ENCODE assay signal across 27 cellular contexts in the genomic region with DNA sequence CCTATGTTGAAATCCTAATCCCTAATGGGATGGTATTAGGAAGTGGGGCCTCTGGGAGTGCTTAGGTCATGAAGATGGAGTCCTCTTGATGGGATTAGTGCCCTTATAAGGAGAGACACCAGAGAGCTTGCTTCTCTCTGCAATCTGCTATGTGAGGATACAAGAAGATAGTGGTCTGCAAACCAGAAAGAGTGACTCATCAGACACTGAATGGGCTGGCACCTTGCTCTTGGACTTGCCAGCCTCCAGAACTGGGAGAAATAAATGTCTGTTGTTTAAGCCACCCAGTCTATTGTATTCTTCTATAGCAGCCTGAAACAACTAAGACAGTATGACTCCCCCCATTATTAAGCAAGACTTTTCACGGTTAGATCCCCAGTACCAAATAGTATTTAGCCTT. TPM values are rescaled to one million over a fixed set of nuclear protein-coding genes. Genes with fewer than 3 reads are reported as not detected.
DNase-seq lines count a peak whose midpoint lies in the region; ATAC-seq, FAIRE-seq and TF ChIP-seq lines count a peak whose summit lies in the region.
"Had no signal": no experiment of that assay in that cellular context is flagged by ENCODE, and none has a peak within 500 bp of the region (broad histone marks: within the 10 kb centered on the region; RNA-seq: fewer than 3 reads in every experiment).

No MANE protein-coding gene starts in this region.

- intact Hi-C loops in HepG2 (cut with micrococcal nuclease; ENCODE audit: unreplicated experiment) (no loop called here), right lobe of liver (cut with DNase I) (no loop called here), kidney (cut with DNase I) (no loop called here)

- no peak overlapping the region for H3K27ac ChIP-seq in HepG2 (ENCODE audit: extremely low read length, insufficient read depth, low read length)
- H3K27ac ChIP-seq in right lobe of liver = no peak overlapping the region
- peak overlapping the region; percentile 33 to 54 for H3K27ac ChIP-seq in kidney (ENCODE audit: low read depth in 2 of 2, low read length in 2 of 2)
- H3K27ac ChIP-seq in neural progenitor cell = no peak overlapping the region
- H3K27ac ChIP-seq: 22Rv1 had no signal

- no peak overlapping the region for H3K9ac ChIP-seq in HepG2 (ENCODE audit: insufficient read depth, low read depth, low read length)
- no peak overlapping the region for H3K9ac ChIP-seq in kidney (ENCODE audit: low read length in 2 of 2)
- no peak overlapping the region for H3K9ac ChIP-seq in neural progenitor cell
- H3K9ac ChIP-seq: BLaER1 treated with 17β-estradiol and CSF1 and Interleukin-3, amounts not matched to agents 10 nM and 100 nM had no signal

- no peaks in the 10 kb centered on the region for H3K36me3 Mint-ChIP-seq in neural progenitor cell
- no peaks in the 10 kb centered on the region for H3K36me3 Mint-ChIP-seq in activated naive CD8-positive, alpha-beta T cell treated with anti-CD3 and anti-CD28 coated beads for 36 hours
- H3K36me3 Mint-ChIP-seq: CD14-positive monocyte; CD8-positive, alpha-beta memory T cell had no signal

- CTCF ChIA-PET in HepG2 (lab: Yijun Ruan, JAX; ENCODE audit: low intra/inter-chr PET ratio, low total read pairs) = no interaction called here

- DNase-seq in DMS53 (lab: John Stamatoyannopoulos, UW) (peak; percentile 31), DMS53 treated with DMSO at 0.1 percent for 48 hours (lab: John Stamatoyannopoulos, UW; ENCODE audit: unreplicated experiment) (no peak), HepG2 (ENCODE audit: low spot score) (peak; percentile 28), right lobe of liver (no peak), kidney (no peak), neural progenitor cell (ENCODE audit: low spot score) (no peak)
- no peak for DNase-seq in activated naive CD8-positive, alpha-beta T cell treated with anti-CD3 and anti-CD28 coated beads for 36 hours
- DNase-seq: ACHN; BE2C; CD4-positive, alpha-beta T cell; CD8-positive, alpha-beta memory T cell; DMS 273 treated with DMSO at 0.1 percent for 48 hours; DND-41; EL; GDM1; H9 had no signal

- no peaks in the 10 kb centered on the region for H3K79me2 ChIP-seq in HepG2 (ENCODE audit: insufficient read depth, low read length)
- H3K79me2 ChIP-seq in neural progenitor cell (ENCODE audit: low read depth) = no peaks in the 10 kb centered on the region

- H3K27me3 ChIP-seq in HepG2 (ENCODE audit: control insufficient read depth in 1 of 2, insufficient read depth in 2 of 2, low read length in 2 of 2) (no peaks in the 10 kb centered on the region), right lobe of liver (no peaks in the 10 kb centered on the region), neural progenitor cell (no peaks in the 10 kb centered on the region)
- H3K27me3 ChIP-seq: BE2C; BLaER1 treated with 17β-estradiol and CSF1 and Interleukin-3, amounts not matched to agents 10 nM and 100 nM had no signal

- POLR2A ChIA-PET in HepG2 (lab: Yijun Ruan, JAX) = interaction anchor here (1.7 to 2.5 kb wide), 5 partner anchors 11 to 68 kb away, joined by 6 to 21 read pairs (median 8); partner anchors contain the start of genes C8A and C8B

- H3K27ac Mint-ChIP-seq in neural progenitor cell = peak overlapping the region; percentile 50
- no peak overlapping the region for H3K27ac Mint-ChIP-seq in activated naive CD8-positive, alpha-beta T cell treated with anti-CD3 and anti-CD28 coated beads for 36 hours
- H3K27ac Mint-ChIP-seq: CD14-positive monocyte; CD4-positive, alpha-beta T cell; CD8-positive, alpha-beta memory T cell; GM23338; H9 had no signal

- peaks cover 71% of the 10 kb centered on the region for H3K4me1 ChIP-seq in HepG2 (ENCODE audit: insufficient read depth, low read length)
- peaks cover 0 to 47% (median 15%) of the 10 kb centered on the region in 4 donors for H3K4me1 ChIP-seq in right lobe of liver
- peaks cover 13 to 40% of the 10 kb centered on the region in 2 donors for H3K4me1 ChIP-seq in kidney (ENCODE audit: control insufficient read depth in 1 of 2, insufficient read depth in 1 of 2, low read depth in 1 of 2, low read length in 2 of 2)
- H3K4me1 ChIP-seq in neural progenitor cell = peaks cover 29% of the 10 kb centered on the region
- H3K4me1 ChIP-seq: BE2C had no signal

- H3K4me3 ChIP-seq in HepG2 (replicated peaks in 1 of 3; ENCODE audit: insufficient read depth in 1 of 3, low read depth in 2 of 3, low read length in 3 of 3) (no peak overlapping the region), right lobe of liver (no peak overlapping the region), kidney (ENCODE audit: low read length in 2 of 2) (no peak overlapping the region), neural progenitor cell (no peak overlapping the region)
- H3K4me3 ChIP-seq: BLaER1 treated with 17β-estradiol and CSF1 and Interleukin-3, amounts not matched to agents 10 nM and 100 nM; GM12878; GM23338 had no signal

- no peaks in the 10 kb centered on the region for H3K9me3 Mint-ChIP-seq in neural progenitor cell
- no peaks in the 10 kb centered on the region for H3K9me3 Mint-ChIP-seq in activated naive CD8-positive, alpha-beta T cell treated with anti-CD3 and anti-CD28 coated beads for 36 hours
- H3K9me3 Mint-ChIP-seq: CD4-positive, alpha-beta T cell; CD8-positive, alpha-beta memory T cell; GM23338; H9 had no signal

- peaks cover 29% of the 10 kb centered on the region for H3K4me1 Mint-ChIP-seq in neural progenitor cell
- H3K4me1 Mint-ChIP-seq in activated naive CD8-positive, alpha-beta T cell treated with anti-CD3 and anti-CD28 coated beads for 36 hours = no peaks in the 10 kb centered on the region
- H3K4me1 Mint-ChIP-seq: CD14-positive monocyte; CD8-positive, alpha-beta memory T cell had no signal

- BruUV-seq in HepG2 (replicated peaks; lab: Mats Ljungman, UMichigan) = no TSS peak

- no peak for TF ChIP-seq CTCF in HepG2 (CRISPR knock-in tag; IDR thresholded peaks at IDR 0.05)
- TF ChIP-seq CTCF in right lobe of liver (IDR thresholded peaks at IDR 0.05) = no peak
- no peak for TF ChIP-seq CTCF in kidney (IDR thresholded peaks at IDR 0.05; ENCODE audit: borderline replicate concordance, extremely low read depth, insufficient read depth)
- TF ChIP-seq CTCF in neural progenitor cell (IDR thresholded peaks at IDR 0.05) = no peak

- no peak for ATAC-seq in HepG2
- no peak for ATAC-seq in right lobe of liver
- ATAC-seq in HG03196 (IDR thresholded peaks at IDR 0.05; ENCODE audit: unreplicated experiment) = no peak
- ATAC-seq: GM23338, HCT116 had no signal

- H3K4me2 ChIP-seq in HepG2 (ENCODE audit: low read depth, low read length) = no peak overlapping the region
- no peak overlapping the region for H3K4me2 ChIP-seq in neural progenitor cell
- H3K4me2 ChIP-seq: BLaER1 treated with 17β-estradiol and CSF1 and Interleukin-3, amounts not matched to agents 10 nM and 100 nM; GM23338 had no signal

- no peak overlapping the region for H2AFZ ChIP-seq in HepG2 (ENCODE audit: low read length)
- no peak overlapping the region for H2AFZ ChIP-seq in neural progenitor cell (replicated peaks)
- H2AFZ ChIP-seq: GM23338 had no signal

- no peaks in the 10 kb centered on the region for H4K20me1 ChIP-seq in HepG2 (ENCODE audit: insufficient read depth, low read length)
- no peaks in the 10 kb centered on the region for H4K20me1 ChIP-seq in neural progenitor cell (ENCODE audit: low read depth)
- H4K20me1 ChIP-seq: BLaER1 treated with 17β-estradiol and CSF1 and Interleukin-3, amounts not matched to agents 10 nM and 100 nM had no signal

- TF ChIP-seq RAD21 in HepG2 (CRISPR knock-in tag; IDR thresholded peaks at IDR 0.05) = no peak

- peaks cover 8% of the 10 kb centered on the region for H3F3A ChIP-seq in neural progenitor cell (ENCODE audit: low read depth)

- TF ChIP-seq POLR2A in HepG2 (IDR thresholded peaks at IDR 0.05; ENCODE audit: insufficient read depth in 1 of 2, low read depth in 2 of 2, low read length in 2 of 2) = no peak
- TF ChIP-seq POLR2A in right lobe of liver (IDR thresholded peaks at IDR 0.05) = no peak

- peaks cover 8% of the 10 kb centered on the region for H3K27me3 Mint-ChIP-seq in neural progenitor cell (ENCODE audit: insufficient read depth, low read depth)
- H3K27me3 Mint-ChIP-seq in activated naive CD8-positive, alpha-beta T cell treated with anti-CD3 and anti-CD28 coated beads for 36 hours = no peaks in the 10 kb centered on the region

- H3K36me3 ChIP-seq in HepG2 (replicated peaks in 1 of 2; ENCODE audit: control insufficient read depth in 1 of 2, insufficient read depth in 2 of 2, low read length in 2 of 2) (no peaks in the 10 kb centered on the region), right lobe of liver (no peaks in the 10 kb centered on the region), kidney (ENCODE audit: control insufficient read depth in 1 of 2, insufficient read depth in 2 of 2, low read length in 2 of 2) (no peaks in the 10 kb centered on the region), neural progenitor cell (no peaks in the 10 kb centered on the region)
- H3K36me3 ChIP-seq: BE2C; BLaER1 treated with 17β-estradiol and CSF1 and Interleukin-3, amounts not matched to agents 10 nM and 100 nM had no signal

- WGBS in HepG2 (ENCODE audit: low lambda C conversion rate) = 91% methylated on average over 1 of the region's 1 CpG
- 100% methylated on average over 1 of the region's 1 CpG for WGBS in right lobe of liver (ENCODE audit: insufficient coverage, low coverage, low lambda C conversion rate, missing lambda C conversion rate)

- in situ Hi-C loops in HepG2 (cut with HindIII; ENCODE audit: extremely low pct_ligation_motif_present, low pct_unique_long_range_greater_than_20kb) = no loop called here

- H3K4me3 Mint-ChIP-seq in neural progenitor cell = peak overlapping the region; percentile 6
- no peak overlapping the region for H3K4me3 Mint-ChIP-seq in activated naive CD8-positive, alpha-beta T cell treated with anti-CD3 and anti-CD28 coated beads for 36 hours
- H3K4me3 Mint-ChIP-seq: CD14-positive monocyte; CD4-positive, alpha-beta T cell; CD8-positive, alpha-beta memory T cell; GM23338; H9 had no signal

- TF ChIP-seq EP300 in HepG2 (IDR thresholded peaks at IDR 0.05; ENCODE audit: low read depth in 2 of 2, low read length in 2 of 2) (no peak), HepG2 (CRISPR knock-in tag; IDR thresholded peaks at IDR 0.05; ENCODE audit: borderline replicate concordance) (no peak)

- FAIRE-seq in HepG2 (lab: Jason Lieb, UNC) (no peak), kidney (lab: Jason Lieb, UNC) (no peak)
- FAIRE-seq: A204.1, D721Med, GM12878, GM19239 had no signal

- H3K9me3 ChIP-seq in HepG2 (ENCODE audit: low read length) = no peaks in the 10 kb centered on the region
- H3K9me3 ChIP-seq in right lobe of liver = no peaks in the 10 kb centered on the region
- H3K9me3 ChIP-seq in kidney (ENCODE audit: control insufficient read depth in 1 of 2, low read length in 2 of 2) = no peaks in the 10 kb centered on the region
- no peaks in the 10 kb centered on the region for H3K9me3 ChIP-seq in neural progenitor cell (ENCODE audit: low read depth)
- H3K9me3 ChIP-seq: BE2C; BLaER1 treated with 17β-estradiol and CSF1 and Interleukin-3, amounts not matched to agents 10 nM and 100 nM had no signal

RNA-seq across cellular contexts. Expression of gene C8B, which starts 43.3 kb away (rescaled TPM):
- 3.3 and 8.4 TPM in 2 replicates for total RNA-seq in HepG2 (2016; rRNA removed; fragmentation: Illumina TruSeq; extraction: Trizol)
- 0.53 and 0.61 TPM in 2 replicates for total RNA-seq in HepG2 (2016; cell fraction: cytosol; rRNA removed; fragmentation: Illumina TruSeq; extraction: Trizol; ENCODE audit: low read depth)
- 5.1 and 7.4 TPM in 2 replicates for total RNA-seq in HepG2 (2016; cell fraction: insoluble cytoplasmic fraction; rRNA removed; fragmentation: Illumina TruSeq; extraction: Trizol)
- total RNA-seq in HepG2 (2016; cell fraction: membrane; rRNA removed; fragmentation: Illumina TruSeq; extraction: Trizol) = 1.4 and 1.8 TPM in 2 replicates
- total RNA-seq in HepG2 (2016; cell fraction: nucleus; rRNA removed; fragmentation: Illumina TruSeq; extraction: Trizol) = 6.6 and 7.4 TPM in 2 replicates
- 11.3 and 21.1 TPM in 2 replicates for polyA plus RNA-seq in HepG2 (2011; rRNA removed)
- 9.0 and 19.4 TPM in 2 replicates for polyA plus RNA-seq in HepG2 (2011; cell fraction: cytosol; rRNA removed)
- 9.1 and 11.3 TPM in 2 replicates for polyA plus RNA-seq in HepG2 (2011; cell fraction: nucleus; rRNA removed)
- 10.5 and 17.8 TPM in 2 replicates for polyA plus RNA-seq in HepG2 (2012)
- 0.57 and 0.66 TPM in 2 replicates for polyA plus RNA-seq in HepG2 (2016; cell fraction: cytosol; fragmentation: Illumina TruSeq; extraction: Trizol; ENCODE audit: low read depth)
- polyA plus RNA-seq in HepG2 (2016; cell fraction: insoluble cytoplasmic fraction; fragmentation: Illumina TruSeq; extraction: Trizol; ENCODE audit: low read depth) = 3.7 and 3.8 TPM in 2 replicates
- 1.2 and 1.4 TPM in 2 replicates for polyA plus RNA-seq in HepG2 (2016; cell fraction: membrane; fragmentation: Illumina TruSeq; extraction: Trizol; ENCODE audit: low read depth)
- polyA plus RNA-seq in HepG2 (2016; cell fraction: nucleus; fragmentation: Illumina TruSeq; extraction: Trizol; ENCODE audit: insufficient read depth, low read depth) = 5.9 and 7.7 TPM in 2 replicates
- 9.1 TPM in 1 of 2 replicates, not detected in the other for polyA minus RNA-seq in HepG2 (2011; rRNA and poly(A)+ RNA removed; ENCODE audit: low replicate concordance)
- polyA minus RNA-seq in HepG2 (2011; cell fraction: cytosol; rRNA and poly(A)+ RNA removed) = 4.2 and 7.6 TPM in 2 replicates
- polyA minus RNA-seq in HepG2 (2011; cell fraction: nucleus; rRNA and poly(A)+ RNA removed) = 4.8 and 11.1 TPM in 2 replicates
- total RNA-seq in right lobe of liver = 100 to 1,000 TPM; 289 to 573 (median 400) TPM
- total RNA-seq in kidney = not detected
- polyA plus RNA-seq in kidney (ENCODE audit: insufficient read depth, low read depth, low replicate concordance) = not detected
- total RNA-seq in neural progenitor cell (ENCODE audit: low replicate concordance) = not detected in 2 replicates
- not detected for total RNA-seq in activated naive CD8-positive, alpha-beta T cell treated with anti-CD3 and anti-CD28 coated beads for 36 hours
- total RNA-seq: CD4-positive, alpha-beta T cell; CD8-positive, alpha-beta memory T cell; GM12878; GM23338; H4; H9 had no signal
- polyA plus RNA-seq: CD14-positive monocyte; CD8-positive, alpha-beta memory T cell; GM12878; GM23338 had no signal

Comparison
In these comparisons a context has a peak if more than half of its experiments do, and no peak if none do; other contexts are left out.
1. DNase-seq: peak in DMS53 (single experiment) and HepG2 (single experiment); none in DMS53 treated with DMSO at 0.1 percent for 48 hours (single experiment), right lobe of liver (0 of 3), kidney (single experiment), neural progenitor cell (single experiment) and activated naive CD8-positive, alpha-beta T cell treated with anti-CD3 and anti-CD28 coated beads for 36 hours (single experiment).
2. RNA of gene C8B, which starts 43.3 kb away (total RNA-seq): 289 to 573 TPM in right lobe of liver; 0.53 to 8.4 TPM in HepG2, not detected in kidney (single experiment), not detected in neural progenitor cell and not detected in activated naive CD8-positive, alpha-beta T cell treated with anti-CD3 and anti-CD28 coated beads for 36 hours; every median in the first group is over 10 times any median in the second.
3. H3K27ac ChIP-seq: peak in kidney (2 of 2); none in HepG2 (single experiment), right lobe of liver (0 of 3) and neural progenitor cell (single experiment).